ENCODE assay signal across 1 cellular context in the genomic region with DNA sequence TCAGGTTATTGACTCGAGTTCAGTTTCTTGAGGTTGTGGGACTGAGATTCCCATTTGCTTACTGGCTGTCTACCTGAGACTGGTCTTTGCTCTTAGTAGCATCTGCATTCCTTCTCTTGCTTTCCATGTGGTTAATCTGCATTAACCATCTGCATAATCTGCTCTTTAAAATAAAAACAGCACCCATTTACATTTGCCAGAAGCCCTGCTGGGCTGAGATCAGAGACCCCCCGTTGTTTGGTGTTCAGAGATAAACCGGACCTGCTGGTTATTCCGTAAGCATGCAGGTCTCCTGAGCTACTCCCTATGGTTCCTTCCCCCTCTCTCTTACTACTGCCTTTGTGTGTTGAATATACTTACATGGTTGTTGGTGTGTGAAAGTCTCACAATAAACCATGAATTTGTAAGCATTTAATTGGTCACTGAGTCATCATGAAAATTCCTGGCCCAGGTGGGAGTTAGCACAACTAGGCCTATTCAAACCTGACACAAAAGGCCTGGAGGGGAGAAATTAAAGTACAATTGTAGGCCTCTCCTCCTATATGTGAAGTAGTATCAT.
A peak's percentile ranks its signal among the peaks of the same experiment; 100 is the strongest.
TF ChIP-seq lines count a peak whose summit lies in the region.

No MANE protein-coding gene starts in this region.

TF ChIP-seq in WTC11, 78 proteins besides CTCF, POLR2A, EP300 and RAD21 (continued from another document and continues in another):
- TF ChIP-seq, protein P1, sequence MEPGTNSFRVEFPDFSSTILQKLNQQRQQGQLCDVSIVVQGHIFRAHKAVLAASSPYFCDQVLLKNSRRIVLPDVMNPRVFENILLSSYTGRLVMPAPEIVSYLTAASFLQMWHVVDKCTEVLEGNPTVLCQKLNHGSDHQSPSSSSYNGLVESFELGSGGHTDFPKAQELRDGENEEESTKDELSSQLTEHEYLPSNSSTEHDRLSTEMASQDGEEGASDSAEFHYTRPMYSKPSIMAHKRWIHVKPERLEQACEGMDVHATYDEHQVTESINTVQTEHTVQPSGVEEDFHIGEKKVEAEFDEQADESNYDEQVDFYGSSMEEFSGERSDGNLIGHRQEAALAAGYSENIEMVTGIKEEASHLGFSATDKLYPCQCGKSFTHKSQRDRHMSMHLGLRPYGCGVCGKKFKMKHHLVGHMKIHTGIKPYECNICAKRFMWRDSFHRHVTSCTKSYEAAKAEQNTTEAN (CRISPR knock-in tag; IDR thresholded peaks at IDR 0.05): no peak
- TF ChIP-seq RELA (CRISPR knock-in tag; IDR thresholded peaks at IDR 0.05; ENCODE audit: borderline replicate concordance): no peak
- TF ChIP-seq FOXP1 (CRISPR knock-in tag; IDR thresholded peaks at IDR 0.05; ENCODE audit: borderline replicate concordance): no peak
- TF ChIP-seq ELF4 (CRISPR knock-in tag; IDR thresholded peaks at IDR 0.05; ENCODE audit: low read depth): no peak
- TF ChIP-seq CREB1 (CRISPR knock-in tag; IDR thresholded peaks at IDR 0.05): no peak
- TF ChIP-seq RORB (CRISPR knock-in tag; IDR thresholded peaks at IDR 0.05): no peak
- no peak for TF ChIP-seq JAZF1 (CRISPR knock-in tag; IDR thresholded peaks at IDR 0.05)
- peak; percentile 99 for TF ChIP-seq ZNF423 (CRISPR knock-in tag; IDR thresholded peaks at IDR 0.05)
- TF ChIP-seq, protein P2, sequence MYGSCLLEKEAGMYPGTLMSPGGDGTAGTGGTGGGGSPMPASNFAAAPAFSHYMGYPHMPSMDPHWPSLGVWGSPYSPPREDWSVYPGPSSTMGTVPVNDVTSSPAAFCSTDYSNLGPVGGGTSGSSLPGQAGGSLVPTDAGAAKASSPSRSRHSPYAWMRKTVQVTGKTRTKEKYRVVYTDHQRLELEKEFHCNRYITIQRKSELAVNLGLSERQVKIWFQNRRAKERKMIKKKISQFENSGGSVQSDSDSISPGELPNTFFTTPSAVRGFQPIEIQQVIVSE (CRISPR knock-in tag; IDR thresholded peaks at IDR 0.05; ENCODE audit: borderline replicate concordance): no peak
- TF ChIP-seq, protein P3, sequence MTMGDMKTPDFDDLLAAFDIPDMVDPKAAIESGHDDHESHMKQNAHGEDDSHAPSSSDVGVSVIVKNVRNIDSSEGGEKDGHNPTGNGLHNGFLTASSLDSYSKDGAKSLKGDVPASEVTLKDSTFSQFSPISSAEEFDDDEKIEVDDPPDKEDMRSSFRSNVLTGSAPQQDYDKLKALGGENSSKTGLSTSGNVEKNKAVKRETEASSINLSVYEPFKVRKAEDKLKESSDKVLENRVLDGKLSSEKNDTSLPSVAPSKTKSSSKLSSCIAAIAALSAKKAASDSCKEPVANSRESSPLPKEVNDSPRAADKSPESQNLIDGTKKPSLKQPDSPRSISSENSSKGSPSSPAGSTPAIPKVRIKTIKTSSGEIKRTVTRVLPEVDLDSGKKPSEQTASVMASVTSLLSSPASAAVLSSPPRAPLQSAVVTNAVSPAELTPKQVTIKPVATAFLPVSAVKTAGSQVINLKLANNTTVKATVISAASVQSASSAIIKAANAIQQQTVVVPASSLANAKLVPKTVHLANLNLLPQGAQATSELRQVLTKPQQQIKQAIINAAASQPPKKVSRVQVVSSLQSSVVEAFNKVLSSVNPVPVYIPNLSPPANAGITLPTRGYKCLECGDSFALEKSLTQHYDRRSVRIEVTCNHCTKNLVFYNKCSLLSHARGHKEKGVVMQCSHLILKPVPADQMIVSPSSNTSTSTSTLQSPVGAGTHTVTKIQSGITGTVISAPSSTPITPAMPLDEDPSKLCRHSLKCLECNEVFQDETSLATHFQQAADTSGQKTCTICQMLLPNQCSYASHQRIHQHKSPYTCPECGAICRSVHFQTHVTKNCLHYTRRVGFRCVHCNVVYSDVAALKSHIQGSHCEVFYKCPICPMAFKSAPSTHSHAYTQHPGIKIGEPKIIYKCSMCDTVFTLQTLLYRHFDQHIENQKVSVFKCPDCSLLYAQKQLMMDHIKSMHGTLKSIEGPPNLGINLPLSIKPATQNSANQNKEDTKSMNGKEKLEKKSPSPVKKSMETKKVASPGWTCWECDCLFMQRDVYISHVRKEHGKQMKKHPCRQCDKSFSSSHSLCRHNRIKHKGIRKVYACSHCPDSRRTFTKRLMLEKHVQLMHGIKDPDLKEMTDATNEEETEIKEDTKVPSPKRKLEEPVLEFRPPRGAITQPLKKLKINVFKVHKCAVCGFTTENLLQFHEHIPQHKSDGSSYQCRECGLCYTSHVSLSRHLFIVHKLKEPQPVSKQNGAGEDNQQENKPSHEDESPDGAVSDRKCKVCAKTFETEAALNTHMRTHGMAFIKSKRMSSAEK (CRISPR knock-in tag; IDR thresholded peaks at IDR 0.05; ENCODE audit: borderline replicate concordance): peak; percentile 69; the same call in 1 of the 2 replicates
- TF ChIP-seq, protein P4, sequence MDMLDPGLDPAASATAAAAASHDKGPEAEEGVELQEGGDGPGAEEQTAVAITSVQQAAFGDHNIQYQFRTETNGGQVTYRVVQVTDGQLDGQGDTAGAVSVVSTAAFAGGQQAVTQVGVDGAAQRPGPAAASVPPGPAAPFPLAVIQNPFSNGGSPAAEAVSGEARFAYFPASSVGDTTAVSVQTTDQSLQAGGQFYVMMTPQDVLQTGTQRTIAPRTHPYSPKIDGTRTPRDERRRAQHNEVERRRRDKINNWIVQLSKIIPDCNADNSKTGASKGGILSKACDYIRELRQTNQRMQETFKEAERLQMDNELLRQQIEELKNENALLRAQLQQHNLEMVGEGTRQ (CRISPR knock-in tag; IDR thresholded peaks at IDR 0.05): no peak
- TF ChIP-seq SP1 (CRISPR knock-in tag; conservative IDR thresholded peaks at IDR 0.05): peak; percentile 47
- 0 out of 2 replicates have a peak, but pooled peaks have one; percentile 75 for TF ChIP-seq TEAD1 (CRISPR knock-in tag; IDR thresholded peaks at IDR 0.05)
- no peak for TF ChIP-seq ZNF138 (CRISPR knock-in tag; conservative IDR thresholded peaks at IDR 0.05)
- TF ChIP-seq, protein P5, sequence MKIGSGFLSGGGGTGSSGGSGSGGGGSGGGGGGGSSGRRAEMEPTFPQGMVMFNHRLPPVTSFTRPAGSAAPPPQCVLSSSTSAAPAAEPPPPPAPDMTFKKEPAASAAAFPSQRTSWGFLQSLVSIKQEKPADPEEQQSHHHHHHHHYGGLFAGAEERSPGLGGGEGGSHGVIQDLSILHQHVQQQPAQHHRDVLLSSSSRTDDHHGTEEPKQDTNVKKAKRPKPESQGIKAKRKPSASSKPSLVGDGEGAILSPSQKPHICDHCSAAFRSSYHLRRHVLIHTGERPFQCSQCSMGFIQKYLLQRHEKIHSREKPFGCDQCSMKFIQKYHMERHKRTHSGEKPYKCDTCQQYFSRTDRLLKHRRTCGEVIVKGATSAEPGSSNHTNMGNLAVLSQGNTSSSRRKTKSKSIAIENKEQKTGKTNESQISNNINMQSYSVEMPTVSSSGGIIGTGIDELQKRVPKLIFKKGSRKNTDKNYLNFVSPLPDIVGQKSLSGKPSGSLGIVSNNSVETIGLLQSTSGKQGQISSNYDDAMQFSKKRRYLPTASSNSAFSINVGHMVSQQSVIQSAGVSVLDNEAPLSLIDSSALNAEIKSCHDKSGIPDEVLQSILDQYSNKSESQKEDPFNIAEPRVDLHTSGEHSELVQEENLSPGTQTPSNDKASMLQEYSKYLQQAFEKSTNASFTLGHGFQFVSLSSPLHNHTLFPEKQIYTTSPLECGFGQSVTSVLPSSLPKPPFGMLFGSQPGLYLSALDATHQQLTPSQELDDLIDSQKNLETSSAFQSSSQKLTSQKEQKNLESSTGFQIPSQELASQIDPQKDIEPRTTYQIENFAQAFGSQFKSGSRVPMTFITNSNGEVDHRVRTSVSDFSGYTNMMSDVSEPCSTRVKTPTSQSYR (CRISPR knock-in tag; IDR thresholded peaks at IDR 0.05): no peak
- TF ChIP-seq, protein P6, sequence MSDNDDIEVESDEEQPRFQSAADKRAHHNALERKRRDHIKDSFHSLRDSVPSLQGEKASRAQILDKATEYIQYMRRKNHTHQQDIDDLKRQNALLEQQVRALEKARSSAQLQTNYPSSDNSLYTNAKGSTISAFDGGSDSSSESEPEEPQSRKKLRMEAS (CRISPR knock-in tag; IDR thresholded peaks at IDR 0.05): no peak
- TF ChIP-seq, protein P7, sequence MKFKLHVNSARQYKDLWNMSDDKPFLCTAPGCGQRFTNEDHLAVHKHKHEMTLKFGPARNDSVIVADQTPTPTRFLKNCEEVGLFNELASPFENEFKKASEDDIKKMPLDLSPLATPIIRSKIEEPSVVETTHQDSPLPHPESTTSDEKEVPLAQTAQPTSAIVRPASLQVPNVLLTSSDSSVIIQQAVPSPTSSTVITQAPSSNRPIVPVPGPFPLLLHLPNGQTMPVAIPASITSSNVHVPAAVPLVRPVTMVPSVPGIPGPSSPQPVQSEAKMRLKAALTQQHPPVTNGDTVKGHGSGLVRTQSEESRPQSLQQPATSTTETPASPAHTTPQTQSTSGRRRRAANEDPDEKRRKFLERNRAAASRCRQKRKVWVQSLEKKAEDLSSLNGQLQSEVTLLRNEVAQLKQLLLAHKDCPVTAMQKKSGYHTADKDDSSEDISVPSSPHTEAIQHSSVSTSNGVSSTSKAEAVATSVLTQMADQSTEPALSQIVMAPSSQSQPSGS (CRISPR knock-in tag; IDR thresholded peaks at IDR 0.05; ENCODE audit: borderline replicate concordance, low read depth): no peak
- TF ChIP-seq ETV6 (CRISPR knock-in tag; IDR thresholded peaks at IDR 0.05): 0 out of 2 replicates have a peak, but pooled peaks have one; percentile 59
- TF ChIP-seq, protein P8, sequence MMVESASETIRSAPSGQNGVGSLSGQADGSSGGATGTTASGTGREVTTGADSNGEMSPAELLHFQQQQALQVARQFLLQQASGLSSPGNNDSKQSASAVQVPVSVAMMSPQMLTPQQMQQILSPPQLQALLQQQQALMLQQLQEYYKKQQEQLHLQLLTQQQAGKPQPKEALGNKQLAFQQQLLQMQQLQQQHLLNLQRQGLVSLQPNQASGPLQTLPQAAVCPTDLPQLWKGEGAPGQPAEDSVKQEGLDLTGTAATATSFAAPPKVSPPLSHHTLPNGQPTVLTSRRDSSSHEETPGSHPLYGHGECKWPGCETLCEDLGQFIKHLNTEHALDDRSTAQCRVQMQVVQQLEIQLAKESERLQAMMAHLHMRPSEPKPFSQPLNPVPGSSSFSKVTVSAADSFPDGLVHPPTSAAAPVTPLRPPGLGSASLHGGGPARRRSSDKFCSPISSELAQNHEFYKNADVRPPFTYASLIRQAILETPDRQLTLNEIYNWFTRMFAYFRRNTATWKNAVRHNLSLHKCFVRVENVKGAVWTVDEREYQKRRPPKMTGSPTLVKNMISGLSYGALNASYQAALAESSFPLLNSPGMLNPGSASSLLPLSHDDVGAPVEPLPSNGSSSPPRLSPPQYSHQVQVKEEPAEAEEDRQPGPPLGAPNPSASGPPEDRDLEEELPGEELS (CRISPR knock-in tag; IDR thresholded peaks at IDR 0.05): peak; percentile 85; the same call in 1 of the 2 replicates
- TF ChIP-seq, protein P9, sequence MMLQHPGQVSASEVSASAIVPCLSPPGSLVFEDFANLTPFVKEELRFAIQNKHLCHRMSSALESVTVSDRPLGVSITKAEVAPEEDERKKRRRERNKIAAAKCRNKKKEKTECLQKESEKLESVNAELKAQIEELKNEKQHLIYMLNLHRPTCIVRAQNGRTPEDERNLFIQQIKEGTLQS (CRISPR knock-in tag; conservative IDR thresholded peaks at IDR 0.05): no peak
- no peak for TF ChIP-seq SMAD3 (CRISPR knock-in tag; IDR thresholded peaks at IDR 0.05; ENCODE audit: borderline replicate concordance)
- no peak for TF ChIP-seq JUN (CRISPR knock-in tag; IDR thresholded peaks at IDR 0.05)
- TF ChIP-seq GTF2I (CRISPR knock-in tag; conservative IDR thresholded peaks at IDR 0.05): no peak
- TF ChIP-seq, protein P10, sequence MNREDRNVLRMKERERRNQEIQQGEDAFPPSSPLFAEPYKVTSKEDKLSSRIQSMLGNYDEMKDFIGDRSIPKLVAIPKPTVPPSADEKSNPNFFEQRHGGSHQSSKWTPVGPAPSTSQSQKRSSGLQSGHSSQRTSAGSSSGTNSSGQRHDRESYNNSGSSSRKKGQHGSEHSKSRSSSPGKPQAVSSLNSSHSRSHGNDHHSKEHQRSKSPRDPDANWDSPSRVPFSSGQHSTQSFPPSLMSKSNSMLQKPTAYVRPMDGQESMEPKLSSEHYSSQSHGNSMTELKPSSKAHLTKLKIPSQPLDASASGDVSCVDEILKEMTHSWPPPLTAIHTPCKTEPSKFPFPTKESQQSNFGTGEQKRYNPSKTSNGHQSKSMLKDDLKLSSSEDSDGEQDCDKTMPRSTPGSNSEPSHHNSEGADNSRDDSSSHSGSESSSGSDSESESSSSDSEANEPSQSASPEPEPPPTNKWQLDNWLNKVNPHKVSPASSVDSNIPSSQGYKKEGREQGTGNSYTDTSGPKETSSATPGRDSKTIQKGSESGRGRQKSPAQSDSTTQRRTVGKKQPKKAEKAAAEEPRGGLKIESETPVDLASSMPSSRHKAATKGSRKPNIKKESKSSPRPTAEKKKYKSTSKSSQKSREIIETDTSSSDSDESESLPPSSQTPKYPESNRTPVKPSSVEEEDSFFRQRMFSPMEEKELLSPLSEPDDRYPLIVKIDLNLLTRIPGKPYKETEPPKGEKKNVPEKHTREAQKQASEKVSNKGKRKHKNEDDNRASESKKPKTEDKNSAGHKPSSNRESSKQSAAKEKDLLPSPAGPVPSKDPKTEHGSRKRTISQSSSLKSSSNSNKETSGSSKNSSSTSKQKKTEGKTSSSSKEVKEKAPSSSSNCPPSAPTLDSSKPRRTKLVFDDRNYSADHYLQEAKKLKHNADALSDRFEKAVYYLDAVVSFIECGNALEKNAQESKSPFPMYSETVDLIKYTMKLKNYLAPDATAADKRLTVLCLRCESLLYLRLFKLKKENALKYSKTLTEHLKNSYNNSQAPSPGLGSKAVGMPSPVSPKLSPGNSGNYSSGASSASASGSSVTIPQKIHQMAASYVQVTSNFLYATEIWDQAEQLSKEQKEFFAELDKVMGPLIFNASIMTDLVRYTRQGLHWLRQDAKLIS (CRISPR knock-in tag; IDR thresholded peaks at IDR 0.05; ENCODE audit: borderline replicate concordance): no peak
- no peak for TF ChIP-seq ZNF232 (CRISPR knock-in tag; IDR thresholded peaks at IDR 0.05)
- no peak for TF ChIP-seq ZNF416 (CRISPR knock-in tag; IDR thresholded peaks at IDR 0.05)
- no peak for TF ChIP-seq TP53 (CRISPR knock-in tag; IDR thresholded peaks at IDR 0.05)
- no peak for TF ChIP-seq NR2C2 (CRISPR knock-in tag; IDR thresholded peaks at IDR 0.05)
- TF ChIP-seq TEAD4 (CRISPR knock-in tag; IDR thresholded peaks at IDR 0.05): no peak
- TF ChIP-seq HMGA2 (CRISPR knock-in tag; IDR thresholded peaks at IDR 0.05): no peak
- no peak for TF ChIP-seq IRF2 (CRISPR knock-in tag; IDR thresholded peaks at IDR 0.05; ENCODE audit: borderline replicate concordance, low read depth)
- TF ChIP-seq, protein P11, sequence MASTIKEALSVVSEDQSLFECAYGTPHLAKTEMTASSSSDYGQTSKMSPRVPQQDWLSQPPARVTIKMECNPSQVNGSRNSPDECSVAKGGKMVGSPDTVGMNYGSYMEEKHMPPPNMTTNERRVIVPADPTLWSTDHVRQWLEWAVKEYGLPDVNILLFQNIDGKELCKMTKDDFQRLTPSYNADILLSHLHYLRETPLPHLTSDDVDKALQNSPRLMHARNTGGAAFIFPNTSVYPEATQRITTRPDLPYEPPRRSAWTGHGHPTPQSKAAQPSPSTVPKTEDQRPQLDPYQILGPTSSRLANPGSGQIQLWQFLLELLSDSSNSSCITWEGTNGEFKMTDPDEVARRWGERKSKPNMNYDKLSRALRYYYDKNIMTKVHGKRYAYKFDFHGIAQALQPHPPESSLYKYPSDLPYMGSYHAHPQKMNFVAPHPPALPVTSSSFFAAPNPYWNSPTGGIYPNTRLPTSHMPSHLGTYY (CRISPR knock-in tag; IDR thresholded peaks at IDR 0.05): no peak
- TF ChIP-seq, protein P12, sequence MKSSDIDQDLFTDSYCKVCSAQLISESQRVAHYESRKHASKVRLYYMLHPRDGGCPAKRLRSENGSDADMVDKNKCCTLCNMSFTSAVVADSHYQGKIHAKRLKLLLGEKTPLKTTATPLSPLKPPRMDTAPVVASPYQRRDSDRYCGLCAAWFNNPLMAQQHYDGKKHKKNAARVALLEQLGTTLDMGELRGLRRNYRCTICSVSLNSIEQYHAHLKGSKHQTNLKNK (CRISPR knock-in tag; IDR thresholded peaks at IDR 0.05): no peak
- TF ChIP-seq CREM (CRISPR knock-in tag; IDR thresholded peaks at IDR 0.05): no peak
- TF ChIP-seq GRHL2 (CRISPR knock-in tag; IDR thresholded peaks at IDR 0.05; ENCODE audit: insufficient replicate concordance, severe bottlenecking): no peak
- TF ChIP-seq MYBL2 (CRISPR knock-in tag; IDR thresholded peaks at IDR 0.05): no peak
